ENCODE assay signal across 21 cellular contexts in the genomic region with DNA sequence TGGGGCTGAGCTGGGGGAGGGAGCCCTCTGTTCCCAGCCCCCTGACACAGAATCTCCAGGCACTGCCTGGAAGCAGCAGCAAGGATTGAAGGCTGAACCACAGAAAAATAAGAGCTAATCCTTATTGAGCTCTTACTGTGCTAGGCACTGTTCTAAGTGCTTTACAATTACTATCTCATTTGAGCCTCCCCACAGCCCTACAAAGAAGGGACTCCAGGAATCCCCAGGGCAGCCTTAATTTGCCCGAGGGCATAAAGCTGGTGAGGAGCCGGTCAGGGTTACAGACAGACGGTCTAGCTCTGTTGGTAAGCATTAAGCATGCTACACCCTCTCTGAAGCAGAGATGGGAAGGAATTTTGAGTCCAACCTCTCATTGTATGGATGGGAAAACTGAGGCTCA.
A peak's percentile ranks its signal among the peaks of the same experiment; 100 is the strongest.
DNase-seq lines count a peak whose midpoint lies in the region; FAIRE-seq and TF ChIP-seq lines count a peak whose summit lies in the region.
"Had no signal": no experiment of that assay in that cellular context is flagged by ENCODE, and none has a peak within 500 bp of the region (broad histone marks: within the 10 kb centered on the region; RNA-seq: fewer than 3 reads in every experiment).

No MANE protein-coding gene starts in this region.

- H3K36me3 ChIP-seq in WERI-Rb-1, result peaks cover 17% of the 10 kb centered on the region
- H3K36me3 ChIP-seq: prostate gland had no signal

- no peak for TF ChIP-seq CTCF in WERI-Rb-1 (IDR thresholded peaks at IDR 0.05; ENCODE audit: low read depth, low read length)
- TF ChIP-seq CTCF in nephron progenitor cell (IDR thresholded peaks at IDR 0.05), result no peak

- no peaks in the 10 kb centered on the region for H3K36me3 Mint-ChIP-seq in activated naive CD4-positive, alpha-beta T cell treated with anti-CD3 and anti-CD28 coated beads, Interleukin-2, amount 50 U/mL, for 24 hours
- H3K36me3 Mint-ChIP-seq in nephron progenitor cell (ENCODE audit: low read depth), result peaks cover 18% of the 10 kb centered on the region
- H3K36me3 Mint-ChIP-seq: CD8-positive, alpha-beta memory T cell; stimulated activated naive B cell treated with anti-CD40 and anti-IgM and Interleukin-4, amounts not matched to agents 10 μg/mL and 1 μg/mL and 100 μg/mL, for 72 hours had no signal

- no peak for FAIRE-seq in urothelium cell line (lab: Jason Lieb, UNC)
- FAIRE-seq: A549 had no signal

- H3K9me3 ChIP-seq in WERI-Rb-1 (ENCODE audit: severe bottlenecking), result no peaks in the 10 kb centered on the region
- H3K9me3 ChIP-seq: A549, prostate gland had no signal

- H3K4me3 Mint-ChIP-seq in activated naive CD4-positive, alpha-beta T cell treated with anti-CD3 and anti-CD28 coated beads, Interleukin-2, amount 50 U/mL, for 24 hours, result no peak overlapping the region
- no peak overlapping the region for H3K4me3 Mint-ChIP-seq in nephron progenitor cell
- H3K4me3 Mint-ChIP-seq: activated CD4-positive, alpha-beta T cell treated with anti-CD3 and anti-CD28 coated beads, Interleukin-2, amount 10 ng/mL, durations not matched to agents 7 days and 5 days; CD8-positive, alpha-beta memory T cell; stimulated activated naive B cell treated with anti-CD40 and anti-IgM and Interleukin-4, amounts not matched to agents 10 μg/mL and 1 μg/mL and 100 μg/mL, for 72 hours; T-helper 2 cell treated with Interferon-gamma antibody and Interleukin-4, amounts not matched to agents 5 μg/mL and 100 μg/mL, for 36 hours had no signal

- H3K27me3 ChIP-seq in WERI-Rb-1 (ENCODE audit: insufficient read depth, low read depth, severe bottlenecking), result no peaks in the 10 kb centered on the region

- no peaks in the 10 kb centered on the region for H3K4me1 Mint-ChIP-seq in activated naive CD4-positive, alpha-beta T cell treated with anti-CD3 and anti-CD28 coated beads, Interleukin-2, amount 50 U/mL, for 24 hours
- H3K4me1 Mint-ChIP-seq in nephron progenitor cell, result peaks cover 34% of the 10 kb centered on the region

- peak overlapping the region; percentile 15 for H3K27ac ChIP-seq in WERI-Rb-1
- H3K27ac ChIP-seq: prostate gland had no signal

- no peaks in the 10 kb centered on the region for H3K9me3 Mint-ChIP-seq in activated naive CD4-positive, alpha-beta T cell treated with anti-CD3 and anti-CD28 coated beads, Interleukin-2, amount 50 U/mL, for 24 hours
- no peaks in the 10 kb centered on the region for H3K9me3 Mint-ChIP-seq in nephron progenitor cell
- H3K9me3 Mint-ChIP-seq: activated CD4-positive, alpha-beta T cell treated with anti-CD3 and anti-CD28 coated beads, Interleukin-2, amount 10 ng/mL, durations not matched to agents 7 days and 5 days; CD8-positive, alpha-beta memory T cell; stimulated activated naive B cell treated with anti-CD40 and anti-IgM and Interleukin-4, amounts not matched to agents 10 μg/mL and 1 μg/mL and 100 μg/mL, for 72 hours; T-helper 2 cell treated with Interferon-gamma antibody and Interleukin-4, amounts not matched to agents 5 μg/mL and 100 μg/mL, for 36 hours had no signal

- H3K4me3 ChIP-seq in WERI-Rb-1 (ENCODE audit: low read depth, low read length), result no peak overlapping the region
- H3K4me3 ChIP-seq: A549, prostate gland had no signal

- no peak for DNase-seq in activated naive CD4-positive, alpha-beta T cell treated with anti-CD3 and anti-CD28 coated beads, Interleukin-2, amount 50 U/mL, for 16 hours
- DNase-seq in WERI-Rb-1, result no peak
- DNase-seq in nephron progenitor cell, result no peak
- DNase-seq in NCI-H2107 treated with DMSO at 0.1 percent for 48 hours (lab: John Stamatoyannopoulos, UW; ENCODE audit: unreplicated experiment), result no peak
- no peak for DNase-seq in NCI-H446 (lab: John Stamatoyannopoulos, UW)
- no peak for DNase-seq in activated CD4-positive, alpha-beta T cell treated with anti-CD3 and anti-CD28 coated beads, Interleukin-2, amount 50 U/mL, for 1 hour
- DNase-seq in urothelium cell line (ENCODE audit: low spot score), result no peak
- DNase-seq: activated CD4-positive, alpha-beta T cell treated with anti-CD3 and anti-CD28 coated beads, Interleukin-2, amount 10 ng/mL, durations not matched to agents 7 days and 5 days; activated naive CD4-positive, alpha-beta T cell; activated T-cell treated with anti-CD3 and anti-CD28 coated beads, Interleukin-2, amount 50 U/mL, for 48 hours; CD8-positive, alpha-beta memory T cell; KBM-7; NCI-H1105; NCI-H2081 treated with DMSO at 0.1 percent for 48 hours; PC-3; stimulated activated CD4-positive, alpha-beta T cell treated with anti-CD3 and anti-CD28 coated beads, Interleukin-4, amount 100 ng/mL, for 4 hours; stimulated activated naive B cell treated with anti-CD40 and anti-IgM and Interleukin-4, amounts not matched to agents 10 μg/mL and 1 μg/mL and 100 μg/mL, for 72 hours had no signal

- H3K27me3 Mint-ChIP-seq in activated naive CD4-positive, alpha-beta T cell treated with anti-CD3 and anti-CD28 coated beads, Interleukin-2, amount 50 U/mL, for 24 hours, result peaks cover 10% of the 10 kb centered on the region
- H3K27me3 Mint-ChIP-seq in nephron progenitor cell (ENCODE audit: low read depth, poor library complexity), result peaks cover 22% of the 10 kb centered on the region

- peak overlapping the region; percentile 33 for H3K27ac Mint-ChIP-seq in activated naive CD4-positive, alpha-beta T cell treated with anti-CD3 and anti-CD28 coated beads, Interleukin-2, amount 50 U/mL, for 24 hours
- peak overlapping the region; percentile 33 for H3K27ac Mint-ChIP-seq in nephron progenitor cell
- H3K27ac Mint-ChIP-seq: activated CD4-positive, alpha-beta T cell treated with anti-CD3 and anti-CD28 coated beads, Interleukin-2, amount 10 ng/mL, durations not matched to agents 7 days and 5 days; CD8-positive, alpha-beta memory T cell; stimulated activated naive B cell treated with anti-CD40 and anti-IgM and Interleukin-4, amounts not matched to agents 10 μg/mL and 1 μg/mL and 100 μg/mL, for 72 hours; T-helper 2 cell treated with Interferon-gamma antibody and Interleukin-4, amounts not matched to agents 5 μg/mL and 100 μg/mL, for 36 hours had no signal
